ENCODE assay signal across 8 cellular contexts in the genomic region with DNA sequence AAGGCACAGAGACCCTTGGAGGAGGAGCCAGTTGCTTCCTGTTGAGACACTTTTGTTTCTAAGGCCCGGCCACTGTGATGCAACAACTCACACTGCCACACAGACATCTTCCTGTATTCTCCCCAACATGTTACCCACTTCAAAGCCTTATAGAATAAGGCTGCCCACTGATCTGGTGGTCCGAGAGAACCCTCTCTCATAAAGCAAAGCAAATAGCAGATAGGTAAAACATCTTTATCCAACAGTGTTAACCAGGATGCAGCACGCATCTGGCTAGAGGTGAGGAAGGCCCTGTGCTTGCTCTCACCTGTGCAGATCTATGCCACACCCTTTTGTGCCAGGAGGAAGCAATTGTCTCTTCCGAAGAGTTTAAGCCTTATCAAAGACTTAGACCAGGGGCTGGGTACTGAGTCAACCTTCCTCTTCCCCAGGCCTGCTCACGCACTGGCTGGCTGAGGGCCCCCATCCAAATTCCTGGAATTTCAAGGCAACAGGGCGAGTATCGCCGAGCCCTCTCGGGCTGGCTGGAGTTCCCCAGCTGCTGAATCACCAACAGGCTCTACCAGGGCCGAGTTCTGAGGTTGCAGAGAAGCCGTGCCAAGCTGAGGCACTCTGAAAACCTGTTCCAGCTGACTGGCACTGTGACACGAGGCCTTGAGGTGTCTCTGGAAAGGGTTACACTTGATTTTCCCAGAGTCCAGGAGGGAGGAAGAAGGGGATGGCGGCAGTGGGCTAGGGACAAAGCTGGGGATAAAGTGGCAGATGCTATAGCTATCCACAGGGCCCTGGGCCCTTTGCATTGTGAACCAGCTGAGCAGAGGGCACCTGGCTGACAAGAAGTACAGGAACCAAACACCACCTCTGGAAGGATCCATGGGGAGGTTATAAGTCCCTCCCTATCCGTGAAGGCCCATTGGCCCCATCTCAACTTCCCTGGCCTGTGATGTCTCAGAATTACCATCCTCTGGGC. TPM values are rescaled to one million over a fixed set of nuclear protein-coding genes. Genes with fewer than 3 reads are reported as not detected.
DNase-seq lines count a peak whose midpoint lies in the region; ATAC-seq and TF ChIP-seq lines count a peak whose summit lies in the region.

No MANE protein-coding gene starts in this region.

- TF ChIP-seq RAD21 in Ishikawa (IDR thresholded peaks at IDR 0.05; ENCODE audit: low read depth) = no peak

- DNase-seq in AG04449 (ENCODE audit: low read depth, low spot score) = peak; percentile 26
- DNase-seq in iPS-NIHi7 (ENCODE audit: extremely low spot score) = peak; percentile 78
- DNase-seq in ureter (ENCODE audit: low spot score) = peak; percentile 86
- DNase-seq in UCSD-AML1 (lab: John Stamatoyannopoulos, UW; ENCODE audit: unreplicated experiment) = no peak
- no peak for DNase-seq in DMS 273 (lab: John Stamatoyannopoulos, UW; ENCODE audit: unreplicated experiment)

- CTCF ChIA-PET in AG04449 (lab: Yijun Ruan, JAX) = no interaction called here

- peak overlapping the region; percentile 77 for H3K27ac Mint-ChIP-seq in activated T-helper 17 cell treated with anti-CD3 and anti-CD28 coated beads, Interleukin-2, amount 50 U/mL, for 72 hours

- POLR2A ChIA-PET in AG04449 (lab: Yijun Ruan, JAX) = no interaction called here

- TF ChIP-seq EP300 in Ishikawa (IDR thresholded peaks at IDR 0.05; ENCODE audit: borderline replicate concordance) = peak; percentile 84

- peaks cover 11% of the 10 kb centered on the region for H3K4me1 Mint-ChIP-seq in activated T-helper 17 cell treated with anti-CD3 and anti-CD28 coated beads, Interleukin-2, amount 50 U/mL, for 72 hours

- no peaks in the 10 kb centered on the region for H3K9me3 Mint-ChIP-seq in activated T-helper 17 cell treated with anti-CD3 and anti-CD28 coated beads, Interleukin-2, amount 50 U/mL, for 72 hours

- TF ChIP-seq CTCF in AG04449 (IDR thresholded peaks at IDR 0.05; ENCODE audit: insufficient read depth, low read length, missing control alignments) = no peak

- peak; percentile 86 for ATAC-seq in activated T-helper 17 cell treated with anti-CD3 and anti-CD28 coated beads, Interleukin-2, amount 50 U/mL, for 72 hours (replicated peaks)
- no peak for ATAC-seq in GM19023 (IDR thresholded peaks at IDR 0.05; ENCODE audit: unreplicated experiment)

- peak overlapping the region; percentile 46 for H3K4me3 Mint-ChIP-seq in activated T-helper 17 cell treated with anti-CD3 and anti-CD28 coated beads, Interleukin-2, amount 50 U/mL, for 72 hours

- H3K36me3 Mint-ChIP-seq in activated T-helper 17 cell treated with anti-CD3 and anti-CD28 coated beads, Interleukin-2, amount 50 U/mL, for 72 hours (ENCODE audit: low read depth) = no peaks in the 10 kb centered on the region

- H3K4me3 ChIP-seq in AG04449 (ENCODE audit: low read depth, low read length) = no peak overlapping the region

- peaks cover 2% of the 10 kb centered on the region for H3K27me3 Mint-ChIP-seq in activated T-helper 17 cell treated with anti-CD3 and anti-CD28 coated beads, Interleukin-2, amount 50 U/mL, for 72 hours

TF ChIP-seq in Ishikawa, 13 proteins besides CTCF, POLR2A, EP300 and RAD21:
- no peak for TF ChIP-seq YY1 (IDR thresholded peaks at IDR 0.05; ENCODE audit: low read depth)
- TF ChIP-seq TCF12 (IDR thresholded peaks at IDR 0.05; ENCODE audit: low read depth) = peak; percentile 92
- no peak for TF ChIP-seq CREB1 (IDR thresholded peaks at IDR 0.05; ENCODE audit: low read depth)
- peak; percentile 95 for TF ChIP-seq TEAD4 (IDR thresholded peaks at IDR 0.05)
- TF ChIP-seq, protein P1, sequence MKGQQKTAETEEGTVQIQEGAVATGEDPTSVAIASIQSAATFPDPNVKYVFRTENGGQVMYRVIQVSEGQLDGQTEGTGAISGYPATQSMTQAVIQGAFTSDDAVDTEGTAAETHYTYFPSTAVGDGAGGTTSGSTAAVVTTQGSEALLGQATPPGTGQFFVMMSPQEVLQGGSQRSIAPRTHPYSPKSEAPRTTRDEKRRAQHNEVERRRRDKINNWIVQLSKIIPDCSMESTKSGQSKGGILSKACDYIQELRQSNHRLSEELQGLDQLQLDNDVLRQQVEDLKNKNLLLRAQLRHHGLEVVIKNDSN (IDR thresholded peaks at IDR 0.05) = no peak
- TF ChIP-seq, protein P2, sequence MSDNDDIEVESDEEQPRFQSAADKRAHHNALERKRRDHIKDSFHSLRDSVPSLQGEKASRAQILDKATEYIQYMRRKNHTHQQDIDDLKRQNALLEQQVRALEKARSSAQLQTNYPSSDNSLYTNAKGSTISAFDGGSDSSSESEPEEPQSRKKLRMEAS (IDR thresholded peaks at IDR 0.05) = peak; percentile 78
- TF ChIP-seq CEBPB (IDR thresholded peaks at IDR 0.05) = peak; percentile 49; the same call in 1 of the 2 replicates
- TF ChIP-seq, protein P3, sequence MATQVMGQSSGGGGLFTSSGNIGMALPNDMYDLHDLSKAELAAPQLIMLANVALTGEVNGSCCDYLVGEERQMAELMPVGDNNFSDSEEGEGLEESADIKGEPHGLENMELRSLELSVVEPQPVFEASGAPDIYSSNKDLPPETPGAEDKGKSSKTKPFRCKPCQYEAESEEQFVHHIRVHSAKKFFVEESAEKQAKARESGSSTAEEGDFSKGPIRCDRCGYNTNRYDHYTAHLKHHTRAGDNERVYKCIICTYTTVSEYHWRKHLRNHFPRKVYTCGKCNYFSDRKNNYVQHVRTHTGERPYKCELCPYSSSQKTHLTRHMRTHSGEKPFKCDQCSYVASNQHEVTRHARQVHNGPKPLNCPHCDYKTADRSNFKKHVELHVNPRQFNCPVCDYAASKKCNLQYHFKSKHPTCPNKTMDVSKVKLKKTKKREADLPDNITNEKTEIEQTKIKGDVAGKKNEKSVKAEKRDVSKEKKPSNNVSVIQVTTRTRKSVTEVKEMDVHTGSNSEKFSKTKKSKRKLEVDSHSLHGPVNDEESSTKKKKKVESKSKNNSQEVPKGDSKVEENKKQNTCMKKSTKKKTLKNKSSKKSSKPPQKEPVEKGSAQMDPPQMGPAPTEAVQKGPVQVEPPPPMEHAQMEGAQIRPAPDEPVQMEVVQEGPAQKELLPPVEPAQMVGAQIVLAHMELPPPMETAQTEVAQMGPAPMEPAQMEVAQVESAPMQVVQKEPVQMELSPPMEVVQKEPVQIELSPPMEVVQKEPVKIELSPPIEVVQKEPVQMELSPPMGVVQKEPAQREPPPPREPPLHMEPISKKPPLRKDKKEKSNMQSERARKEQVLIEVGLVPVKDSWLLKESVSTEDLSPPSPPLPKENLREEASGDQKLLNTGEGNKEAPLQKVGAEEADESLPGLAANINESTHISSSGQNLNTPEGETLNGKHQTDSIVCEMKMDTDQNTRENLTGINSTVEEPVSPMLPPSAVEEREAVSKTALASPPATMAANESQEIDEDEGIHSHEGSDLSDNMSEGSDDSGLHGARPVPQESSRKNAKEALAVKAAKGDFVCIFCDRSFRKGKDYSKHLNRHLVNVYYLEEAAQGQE (IDR thresholded peaks at IDR 0.05; ENCODE audit: low read depth) = no peak
- TF ChIP-seq NFIC (IDR thresholded peaks at IDR 0.05) = peak; percentile 96
- TF ChIP-seq EGR1 (IDR thresholded peaks at IDR 0.05) = no peak
- TF ChIP-seq TAF1 (IDR thresholded peaks at IDR 0.05; ENCODE audit: low read depth) = no peak
- peak; percentile 62; the same call in 1 of the 2 replicates for TF ChIP-seq FOXM1 (IDR thresholded peaks at IDR 0.05; ENCODE audit: borderline replicate concordance, low read depth)
- peak; percentile 63; the same call in 1 of the 2 replicates for TF ChIP-seq ZBTB7A (IDR thresholded peaks at IDR 0.05; ENCODE audit: low read depth)

RNA-seq across cellular contexts. Expression of a gene that starts 29.3 kb away (rescaled TPM):
- under 1 TPM; 0.26 to 0.69 TPM for total RNA-seq in activated T-helper 17 cell treated with anti-CD3 and anti-CD28 coated beads, Interleukin-2, amount 50 U/mL, for 72 hours
- 17.8 TPM for total RNA-seq in ureter

Comparison
In these comparisons a context has a peak if more than half of its experiments do, and no peak if none do; other contexts are left out.
1. DNase-seq: peak in AG04449 (single experiment), iPS-NIHi7 (single experiment) and ureter (single experiment); none in UCSD-AML1 (single experiment) and DMS 273 (single experiment).
2. RNA of a gene that starts 29.3 kb away (total RNA-seq): 17.8 TPM in ureter (single experiment); 0.26 to 0.69 TPM in activated T-helper 17 cell treated with anti-CD3 and anti-CD28 coated beads, Interleukin-2, amount 50 U/mL, for 72 hours; every median in the first group is over 10 times any median in the second.